Comparison of ENCODE assay signal across 8 cellular contexts in the genomic region with DNA sequence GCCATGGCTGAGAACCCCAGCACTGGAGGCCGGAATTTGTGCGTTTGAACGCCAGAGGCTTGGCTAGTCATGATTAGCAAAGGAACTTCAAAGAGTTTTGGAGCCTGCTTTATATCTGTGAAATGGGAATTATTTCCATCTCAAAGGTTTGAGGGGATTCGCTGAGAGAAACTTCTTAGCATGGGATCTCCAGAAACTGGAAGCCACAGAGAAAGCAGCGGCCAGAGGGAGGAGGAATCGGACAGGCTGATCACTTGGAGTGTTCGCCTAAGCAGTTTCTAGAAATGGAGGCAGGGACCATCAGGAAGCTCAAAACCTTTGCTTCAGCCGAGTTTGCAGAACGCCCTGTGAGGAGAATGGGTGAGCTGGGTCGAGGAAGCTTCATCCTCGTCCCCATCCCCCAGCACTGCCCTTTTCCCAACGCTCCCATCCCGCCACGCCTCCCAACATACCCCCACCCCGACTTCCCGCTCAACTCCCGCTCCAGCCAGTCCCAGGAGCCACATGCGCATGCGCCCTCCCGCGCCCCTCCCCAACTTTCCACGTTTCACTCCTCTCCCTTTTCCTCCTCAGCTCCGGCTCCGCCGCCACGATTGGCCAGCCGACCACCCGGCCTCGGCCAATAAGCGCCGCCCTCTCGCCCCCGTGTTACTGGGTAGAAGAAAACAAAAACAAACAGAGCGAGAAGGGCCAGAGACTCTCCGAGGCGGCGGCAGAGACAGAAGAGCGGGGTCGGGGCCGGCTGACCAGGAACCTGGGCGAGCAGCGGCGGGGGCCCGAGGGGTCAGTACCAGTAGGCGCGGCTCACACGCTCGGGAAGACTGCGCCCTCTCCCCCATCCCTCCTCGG. TPM values are rescaled to one million over a fixed set of nuclear protein-coding genes. Genes with fewer than 3 reads are reported as not detected.
A peak's percentile ranks its signal among the peaks of the same experiment; 100 is the strongest.
DNase-seq lines count a peak whose midpoint lies in the region; ATAC-seq and TF ChIP-seq lines count a peak whose summit lies in the region.

PDCD4 (plus strand) TSS at position 693 of the 849 bp plus-strand sequence. CDS start 4,100 bp downstream, outside the sequence.

- H3K9me3 Mint-ChIP-seq in endodermal cell, result no peaks in the 10 kb centered on the region

- peaks cover 8% of the 10 kb centered on the region for H3K36me3 Mint-ChIP-seq in endodermal cell (ENCODE audit: low read depth)

- WGBS in endodermal cell (ENCODE audit: insufficient coverage in 1 of 2, insufficient read length in 1 of 2), 2 experiments, result 8 to 17% methylated on average over 20 to 50 of the region's 50 CpGs

- H3K4me3 Mint-ChIP-seq in endodermal cell, result peak within 1 kb of the TSS; percentile 77

- no peak for TF ChIP-seq CTCF in endodermal cell (conservative IDR thresholded peaks at IDR 0.05)

- no peaks in the 10 kb centered on the region for H3K27me3 ChIP-seq in NT2/D1 (ENCODE audit: insufficient read depth, insufficient read length)
- H3K27me3 ChIP-seq in endodermal cell (ENCODE audit: control insufficient read depth, insufficient read depth, low read length, poor library complexity, severe bottlenecking), result no peaks in the 10 kb centered on the region

- H3K27ac Mint-ChIP-seq in endodermal cell, result peak within 1 kb of the TSS; percentile 94

- ATAC-seq in GM21381 (IDR thresholded peaks at IDR 0.05; ENCODE audit: unreplicated experiment), result peak; percentile 72

- H3K27ac ChIP-seq in endodermal cell (ENCODE audit: low read depth, low read length), result peak within 1 kb of the TSS; percentile 94

- H3K4me1 Mint-ChIP-seq in endodermal cell, result peaks cover 31% of the 10 kb centered on the region

- H3K36me3 ChIP-seq in NT2/D1 (ENCODE audit: insufficient read depth, insufficient read length, low read length), result no peaks in the 10 kb centered on the region
- H3K36me3 ChIP-seq in endodermal cell (ENCODE audit: control insufficient read depth, insufficient read depth, low read length), result no peaks in the 10 kb centered on the region

- H3K9me3 ChIP-seq in NT2/D1 (ENCODE audit: insufficient read depth, low read length) (no peaks in the 10 kb centered on the region), endodermal cell (ENCODE audit: control insufficient read depth, low read length) (no peaks in the 10 kb centered on the region)

- H3K9ac ChIP-seq in NT2/D1 (ENCODE audit: insufficient read length, low read depth) (peak within 1 kb of the TSS; percentile 71), endodermal cell (ENCODE audit: extremely low read depth, low read length, poor library complexity, severe bottlenecking) (peak within 1 kb of the TSS; percentile 60)

- DNase-seq in COLO829 (ENCODE audit: low spot score) (peak; percentile 77), HUDEP-2 (lab: John Stamatoyannopoulos, UW; ENCODE audit: unreplicated experiment in 76 of 76) (peak in 75 of 76 experiments; percentile 14 to 98 (median 95)), NT2/D1 (ENCODE audit: low read depth, low spot score) (peak; percentile 97), endodermal cell (peak; percentile 100), mesenteric fat pad (ENCODE audit: low spot score) (peak; percentile 100)
- DNase-seq in activated CD8-positive, alpha-beta memory T cell treated with anti-CD3 and anti-CD28 coated beads, Interleukin-2, amount 50 U/mL, for 24 hours (ENCODE audit: extremely low read depth), result peak; percentile 90
- DNase-seq in stimulated activated CD8-positive, alpha-beta memory T cell treated with anti-CD3 and anti-CD28 coated beads, Interleukin-15, amount 100 ng/mL, for 24 hours (ENCODE audit: low read depth), result peak; percentile 84

- H3K4me3 ChIP-seq in NT2/D1 (ENCODE audit: insufficient read length, low read depth) (peak within 1 kb of the TSS; percentile 42), endodermal cell (ENCODE audit: low read length) (peak within 1 kb of the TSS; percentile 97)

- H3K4me1 ChIP-seq in NT2/D1 (ENCODE audit: insufficient read depth, insufficient read length) (no peaks in the 10 kb centered on the region), endodermal cell (ENCODE audit: control insufficient read depth, insufficient read depth, low read length) (peaks cover 11% of the 10 kb centered on the region)

- no peaks in the 10 kb centered on the region for H3K27me3 Mint-ChIP-seq in endodermal cell (ENCODE audit: insufficient read depth)

RNA-seq across cellular contexts. Expression of gene PDCD4, which starts in this region (rescaled TPM):
- 10 to 100 TPM; 46.5 to 48.5 TPM for total RNA-seq in endodermal cell
- polyA plus RNA-seq in endodermal cell (2013, experiment 1 of 2), result 52.4 TPM
- 41.7 TPM for polyA plus RNA-seq in endodermal cell (2013, experiment 2 of 2)
- 146 TPM for total RNA-seq in mesenteric fat pad

Comparison
In these comparisons a context has a peak if more than half of its experiments do, and no peak if none do; other contexts are left out.
1. Peak in every context shown above with its lines: DNase-seq, ATAC-seq, H3K4me3 ChIP-seq and H3K27ac ChIP-seq.